ENCODE assay signal across 14 cellular contexts in genomic region chr1:25236261-25236660, GRCh38. TPM values are rescaled to one million over a fixed set of nuclear protein-coding genes. Genes with fewer than 3 reads are reported as not detected.
A peak's percentile ranks its signal among the peaks of the same experiment; 100 is the strongest.
DNase-seq lines count a peak whose midpoint lies in the region; ATAC-seq and TF ChIP-seq lines count a peak whose summit lies in the region.
"Not testable (repeated sequence)": the region's sequence is repeated elsewhere in the genome, so short reads cannot be mapped to it uniquely, and the experiment has no call there.
"Had no signal": no experiment of that assay in that cellular context is flagged by ENCODE, and none has a peak within 500 bp of the region (broad histone marks: within the 10 kb centered on the region; RNA-seq: fewer than 3 reads in every experiment).

No MANE protein-coding gene starts in this region.

- not testable (repeated sequence) for H3K4me3 Mint-ChIP-seq in activated T-cell treated with anti-CD3 and anti-CD28 coated beads, Interleukin-2, amount 50 U/mL, for 72 hours

- CTCF ChIA-PET in HCT116 (lab: Charles Lee): interaction anchor here (0.7 kb wide), 1 partner anchor 821 kb away, joined by 3 read pairs; the partner anchor contains the start of gene NIPAL3
- CTCF ChIA-PET in RWPE1 (lab: Yijun Ruan, JAX): interaction anchor here (0.6 kb wide), 1 partner anchor 594 kb away, joined by 4 read pairs; no protein-coding TSS in a partner anchor
- CTCF ChIA-PET in mammary epithelial cell (lab: Charles Lee; ENCODE audit: low non-redundant PET): interaction anchor here (0.7 kb wide), 1 partner anchor 638 kb away, joined by 12 read pairs; no protein-coding TSS in a partner anchor

- H3K36me3 Mint-ChIP-seq in activated T-cell treated with anti-CD3 and anti-CD28 coated beads, Interleukin-2, amount 50 U/mL, for 72 hours (ENCODE audit: insufficient read depth in 2 of 2): not testable (repeated sequence)

- H3K79me2 ChIP-seq in DOHH2 (ENCODE audit: control insufficient read depth, low read length) (peaks cover 41% of the 10 kb centered on the region), HCT116 (ENCODE audit: insufficient read depth, low read length) (peaks cover 27% of the 10 kb centered on the region), KMS-11 (ENCODE audit: insufficient read depth, low read depth) (peaks cover 26% of the 10 kb centered on the region; the same call in 1 of the 2 replicates), mammary epithelial cell (ENCODE audit: insufficient read depth, low read length) (peaks cover 42% of the 10 kb centered on the region)

- H3K4me1 ChIP-seq in DOHH2 (ENCODE audit: control insufficient read depth, low read length) (peaks cover 77% of the 10 kb centered on the region), HCT116 (ENCODE audit: control insufficient read depth in 1 of 2, insufficient read depth in 2 of 2, low read length in 2 of 2) (peaks cover 35 to 50% of the 10 kb centered on the region in 2 experiments), KMS-11 (ENCODE audit: low read depth, poor library complexity, severe bottlenecking) (peaks cover 63% of the 10 kb centered on the region), mammary epithelial cell (ENCODE audit: insufficient read depth, low read length) (peaks cover 42% of the 10 kb centered on the region), neutrophil (ENCODE audit: control insufficient read depth in 1 of 2, insufficient read depth in 1 of 2, low read depth in 1 of 2, low read length in 1 of 2) (peaks cover 58 to 67% of the 10 kb centered on the region in 2 experiments), thyroid gland (peaks cover 41 to 45% of the 10 kb centered on the region in 2 donors)

- not testable (repeated sequence) for H3K27me3 ChIP-seq in DOHH2 (ENCODE audit: control insufficient read depth, low read length); HCT116 (ENCODE audit: insufficient read depth, low read length); KMS-11 (ENCODE audit: insufficient read depth, low read depth); mammary epithelial cell (ENCODE audit: insufficient read depth, low read length); neutrophil; thyroid gland

- TF ChIP-seq RAD21 in HCT116 (IDR thresholded peaks at IDR 0.05; ENCODE audit: low read depth): not testable (repeated sequence)

- H3K4me2 ChIP-seq in DOHH2 (ENCODE audit: low read length): peak overlapping the region; percentile 70
- H3K4me2 ChIP-seq in HCT116 (ENCODE audit: low read length): 0 out of 2 replicates have a peak overlapping the region, but pooled peaks have one; percentile 47
- peak overlapping the region; percentile 98 for H3K4me2 ChIP-seq in KMS-11
- H3K4me2 ChIP-seq in mammary epithelial cell (ENCODE audit: insufficient read depth, low read depth, low read length): peak overlapping the region; percentile 67

- peaks cover 32% of the 10 kb centered on the region for H3K36me3 ChIP-seq in DOHH2 (ENCODE audit: control insufficient read depth, low read length)
- H3K36me3 ChIP-seq in HCT116 (ENCODE audit: control insufficient read depth in 1 of 2, insufficient read depth in 2 of 2, low read length in 2 of 2); KMS-11 (ENCODE audit: insufficient read depth); mammary epithelial cell (ENCODE audit: insufficient read depth, low read length); thyroid gland: not testable (repeated sequence)
- H3K36me3 ChIP-seq in neutrophil: peaks cover 19% of the 10 kb centered on the region

- H4K20me1 ChIP-seq in DOHH2 (ENCODE audit: control insufficient read depth, insufficient read depth, low read depth, low read length); HCT116 (ENCODE audit: insufficient read depth); KMS-11 (ENCODE audit: insufficient read depth); mammary epithelial cell (ENCODE audit: insufficient read depth, low read length): not testable (repeated sequence)

- RAD21 ChIA-PET in HCT116 (lab: Charles Lee; ENCODE audit: low non-redundant PET in 1 of 2, low total read pairs in 2 of 2, uncharacterized antibody in 2 of 2, unreplicated experiment in 2 of 2): interaction anchor here in 1 of 2 experiments (0.6 kb wide), 1 partner anchor 823 kb away, joined by 4 read pairs; the partner anchor contains the start of gene STPG1

- TF ChIP-seq CTCF in DOHH2 (IDR thresholded peaks at IDR 0.05; ENCODE audit: low read depth, low read length, poor library complexity, severe bottlenecking); HCT116 (IDR thresholded peaks at IDR 0.05 in 2 of 3, conservative IDR thresholded peaks at IDR 0.05 in 1 of 3; ENCODE audit: borderline replicate concordance in 1 of 3, insufficient read depth in 1 of 3, low read depth in 2 of 3, low read length in 2 of 3); KMS-11 (conservative IDR thresholded peaks at IDR 0.05; ENCODE audit: low read depth, low read length); RWPE1 (conservative IDR thresholded peaks at IDR 0.05; ENCODE audit: low read depth); mammary epithelial cell (conservative IDR thresholded peaks at IDR 0.05 in 1 of 2, IDR thresholded peaks at IDR 0.05 in 1 of 2; ENCODE audit: extremely low read depth in 1 of 2, insufficient read depth in 1 of 2, low read depth in 1 of 2, low read length in 2 of 2); neutrophil (IDR thresholded peaks at IDR 0.05); thyroid gland (IDR thresholded peaks at IDR 0.05): not testable (repeated sequence)

- peak overlapping the region; percentile 53 for H3K4me3 ChIP-seq in DOHH2 (ENCODE audit: low read length)
- H3K4me3 ChIP-seq in HCT116 (replicated peaks in 1 of 2; ENCODE audit: low read depth in 1 of 2, low read length in 2 of 2); KMS-11 (IDR thresholded peaks at IDR 0.05; ENCODE audit: insufficient read depth, low read depth, low read length); mammary epithelial cell (replicated peaks in 1 of 3; ENCODE audit: insufficient read depth in 1 of 3, low read depth in 2 of 3, low read length in 3 of 3); neutrophil (ENCODE audit: low read depth in 1 of 2, low read length in 1 of 2); thyroid gland (replicated peaks in 1 of 3): not testable (repeated sequence)

- in situ Hi-C loops in mammary epithelial cell (cut with MboI; ENCODE audit: low sequenced_read_pairs in 2 of 2): loop anchor here in 1 of 2 donors (25.0 kb wide), 1 partner anchor 576 kb away; the partner anchor contains the start of genes MTFR1L and SELENON

- H2AFZ ChIP-seq in HCT116 (ENCODE audit: low read depth, low read length, poor library complexity, severe bottlenecking); mammary epithelial cell (ENCODE audit: low read depth, low read length): not testable (repeated sequence)
- peak overlapping the region; percentile 47; the same call in 1 of the 2 replicates for H2AFZ ChIP-seq in KMS-11 (ENCODE audit: low read depth)

- 91% methylated on average over 6 of the region's 7 CpGs for WGBS in mammary epithelial cell (ENCODE audit: low coverage, missing lambda C conversion rate)
- 80 to 90% methylated on average over 7 of the region's 7 CpGs for WGBS in thyroid gland, 2 donors

- intact Hi-C loops in HCT116 (cut with micrococcal nuclease); mammary epithelial cell (cut with micrococcal nuclease): not testable (repeated sequence)
- intact Hi-C loops in thyroid gland (cut with DNase I): loop anchor here (10.0 kb wide), 1 partner anchor 579 kb away; the partner anchor contains the start of gene MTFR1L

- BruUV-seq in HCT116 (replicated peaks; lab: Mats Ljungman, UMichigan); mammary epithelial cell (replicated peaks; lab: Mats Ljungman, UMichigan): not testable (repeated sequence)

- not testable (repeated sequence) for H3K27me3 Mint-ChIP-seq in activated T-cell treated with anti-CD3 and anti-CD28 coated beads, Interleukin-2, amount 50 U/mL, for 72 hours (ENCODE audit: low read depth)

- DNase-seq in HCT116 (ENCODE audit: low read depth, low spot score); RWPE1 (ENCODE audit: low spot score); activated T-cell treated with anti-CD3 and anti-CD28 coated beads, Interleukin-2, amount 50 U/mL, for 72 hours; mammary epithelial cell: not testable (repeated sequence)
- peak in 1 of 2 donors; percentile 25 for DNase-seq in thyroid gland

- not testable (repeated sequence) for H3K9ac ChIP-seq in HCT116 (ENCODE audit: low read length); mammary epithelial cell (ENCODE audit: insufficient read depth, low read length)
- peak overlapping the region; percentile 37; the same call in 1 of the 2 replicates for H3K9ac ChIP-seq in KMS-11

- TF ChIP-seq POLR2A in HCT116 (IDR thresholded peaks at IDR 0.05; ENCODE audit: borderline replicate concordance, extremely low read depth, insufficient read depth, insufficient read length); thyroid gland (IDR thresholded peaks at IDR 0.05): not testable (repeated sequence)

- H3K9me3 ChIP-seq in DOHH2 (ENCODE audit: control insufficient read depth, insufficient read depth, low read length); HCT116 (ENCODE audit: control insufficient read depth in 1 of 2, insufficient read depth in 1 of 2, low read depth in 1 of 2, low read length in 2 of 2); mammary epithelial cell (replicated peaks; ENCODE audit: insufficient read depth, low read length); neutrophil; thyroid gland: not testable (repeated sequence)

- H3K27ac ChIP-seq in DOHH2 (ENCODE audit: low read depth, low read length) (peak overlapping the region; percentile 83), HCT116 (ENCODE audit: low read depth, low read length) (peak overlapping the region; percentile 30; the same call in 1 of the 2 replicates), KMS-11 (peak overlapping the region; percentile 86), RWPE1 (peak overlapping the region; percentile 58; the same call in 1 of the 2 replicates), neutrophil (peak overlapping the region; percentile 49), thyroid gland (peak overlapping the region; percentile 52 to 84 (median 69))
- not testable (repeated sequence) for H3K27ac ChIP-seq in mammary epithelial cell (ENCODE audit: insufficient read depth, low read depth, low read length)

- H3K9me2 ChIP-seq in DOHH2 (replicated peaks; ENCODE audit: control insufficient read depth, low read length); HCT116 (ENCODE audit: insufficient read depth): not testable (repeated sequence)

- peaks cover 40% of the 10 kb centered on the region for H3F3A ChIP-seq in DOHH2 (ENCODE audit: control insufficient read depth, insufficient read depth)

- dilution Hi-C loops in mammary epithelial cell (cut with HindIII; ENCODE audit: low sequenced_read_pairs): not testable (repeated sequence)

- H3K9me3 Mint-ChIP-seq in activated T-cell treated with anti-CD3 and anti-CD28 coated beads, Interleukin-2, amount 50 U/mL, for 72 hours: not testable (repeated sequence)

- peaks cover 46% of the 10 kb centered on the region for H3K4me1 Mint-ChIP-seq in activated T-cell treated with anti-CD3 and anti-CD28 coated beads, Interleukin-2, amount 50 U/mL, for 72 hours (ENCODE audit: low read depth)

- peak overlapping the region; percentile 2 for H3K27ac Mint-ChIP-seq in activated T-cell treated with anti-CD3 and anti-CD28 coated beads, Interleukin-2, amount 50 U/mL, for 72 hours

- ATAC-seq in HCT116; activated T-cell treated with anti-CD3 and anti-CD28 coated beads, Interleukin-2, amount 50 U/mL, for 72 hours (replicated peaks in 1 of 2): not testable (repeated sequence)

- POLR2A ChIA-PET in HCT116 (lab: Charles Lee): interaction anchor here (0.7 to 1.7 kb wide), 2 partner anchors 11 to 52 kb away, joined by 4 to 7 read pairs; partner anchors contain the start of gene RSRP1
- POLR2A ChIA-PET in RWPE1 (lab: Yijun Ruan, JAX; ENCODE audit: low non-redundant PET): not testable (repeated sequence)

RNA-seq across cellular contexts. Expression of gene SYF2, which starts 4.0 kb away (rescaled TPM):
- total RNA-seq in HCT116 (2021; ENCODE audit: unreplicated experiment): 40.4 TPM
- polyA plus RNA-seq in HCT116 (2012): 19.1 and 26.6 TPM in 2 replicates
- 10 to 100 TPM; 64.8 to 78.0 TPM for total RNA-seq in activated T-cell treated with anti-CD3 and anti-CD28 coated beads, Interleukin-2, amount 50 U/mL, for 72 hours
- total RNA-seq in mammary epithelial cell: 10 to 100 TPM; 20.7 to 30.7 TPM
- 11.9 TPM for polyA plus RNA-seq in mammary epithelial cell
- 2.1 TPM for polyA minus RNA-seq in mammary epithelial cell
- 10 to 100 TPM; 41.1 to 94.9 (median 57.9) TPM for total RNA-seq in thyroid gland

RNA-seq across cellular contexts. Expression of gene RSRP1, which starts 11.0 kb away (rescaled TPM):
- total RNA-seq in HCT116 (2021; ENCODE audit: unreplicated experiment): 82.9 TPM
- polyA plus RNA-seq in HCT116 (2012): 30.0 and 37.9 TPM in 2 replicates
- 100 to 1,000 TPM; 181 to 271 TPM for total RNA-seq in activated T-cell treated with anti-CD3 and anti-CD28 coated beads, Interleukin-2, amount 50 U/mL, for 72 hours
- 10 to 100 TPM; 55.3 to 71.8 TPM for total RNA-seq in mammary epithelial cell
- polyA plus RNA-seq in mammary epithelial cell: 18.8 TPM
- 23.3 TPM for polyA minus RNA-seq in mammary epithelial cell
- total RNA-seq in thyroid gland: 100 to 1,000 TPM; 140 to 294 (median 152) TPM

RNA-seq across cellular contexts. Expression of gene RHD, which starts 36.0 kb away (rescaled TPM):
- not detected for total RNA-seq in HCT116 (2021; ENCODE audit: unreplicated experiment)
- 0.04 and 0.10 TPM in 2 replicates for polyA plus RNA-seq in HCT116 (2012)
- under 1 TPM in 1 of 2 donors, not detected in 1; 0.12 TPM for total RNA-seq in activated T-cell treated with anti-CD3 and anti-CD28 coated beads, Interleukin-2, amount 50 U/mL, for 72 hours
- total RNA-seq in mammary epithelial cell: not detected
- polyA plus RNA-seq in mammary epithelial cell: not detected
- not detected for polyA minus RNA-seq in mammary epithelial cell
- not detected for total RNA-seq in thyroid gland
- total RNA-seq: A673, Daoy, G401, H4, HepG2, HT1080 had no signal
- polyA plus RNA-seq: HepG2 had no signal

Comparison
In these comparisons a context has a peak if more than half of its experiments do, and no peak if none do; other contexts are left out.
1. H3K4me2 ChIP-seq: peak in every context shown above with its lines; median percentile 98 in KMS-11; 70 in DOHH2; 67 in mammary epithelial cell; 47 in HCT116.